1 cellular context compared by ENCODE assay signal in genomic region chr21:45430521-45431501, GRCh38.
A peak's percentile ranks its signal among the peaks of the same experiment; 100 is the strongest.
TF ChIP-seq lines count a peak whose summit lies in the region.

No MANE protein-coding gene starts in this region.

TF ChIP-seq in HepG2, 621 proteins besides CTCF, POLR2A, EP300 and RAD21 (continued from another document and continues in another):
- TF ChIP-seq, protein P1, sequence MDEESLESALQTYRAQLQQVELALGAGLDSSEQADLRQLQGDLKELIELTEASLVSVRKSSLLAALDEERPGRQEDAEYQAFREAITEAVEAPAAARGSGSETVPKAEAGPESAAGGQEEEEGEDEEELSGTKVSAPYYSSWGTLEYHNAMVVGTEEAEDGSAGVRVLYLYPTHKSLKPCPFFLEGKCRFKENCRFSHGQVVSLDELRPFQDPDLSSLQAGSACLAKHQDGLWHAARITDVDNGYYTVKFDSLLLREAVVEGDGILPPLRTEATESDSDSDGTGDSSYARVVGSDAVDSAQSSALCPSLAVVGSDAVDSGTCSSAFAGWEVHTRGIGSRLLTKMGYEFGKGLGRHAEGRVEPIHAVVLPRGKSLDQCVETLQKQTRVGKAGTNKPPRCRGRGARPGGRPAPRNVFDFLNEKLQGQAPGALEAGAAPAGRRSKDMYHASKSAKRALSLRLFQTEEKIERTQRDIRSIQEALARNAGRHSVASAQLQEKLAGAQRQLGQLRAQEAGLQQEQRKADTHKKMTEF (CRISPR knock-in tag; IDR thresholded peaks at IDR 0.05) = peak; percentile 37; the same call in 1 of the 2 replicates
- TF ChIP-seq ZKSCAN8 (CRISPR knock-in tag; IDR thresholded peaks at IDR 0.05; ENCODE audit: borderline replicate concordance) = peak; percentile 79; the same call in 1 of the 2 replicates
- no peak for TF ChIP-seq TEF (CRISPR knock-in tag; IDR thresholded peaks at IDR 0.05)
- TF ChIP-seq ZNF775 (CRISPR knock-in tag; IDR thresholded peaks at IDR 0.05; ENCODE audit: borderline replicate concordance) = no peak
- no peak for TF ChIP-seq MAFF (IDR thresholded peaks at IDR 0.05; ENCODE audit: low read depth, low read length)
- TF ChIP-seq, protein P2, sequence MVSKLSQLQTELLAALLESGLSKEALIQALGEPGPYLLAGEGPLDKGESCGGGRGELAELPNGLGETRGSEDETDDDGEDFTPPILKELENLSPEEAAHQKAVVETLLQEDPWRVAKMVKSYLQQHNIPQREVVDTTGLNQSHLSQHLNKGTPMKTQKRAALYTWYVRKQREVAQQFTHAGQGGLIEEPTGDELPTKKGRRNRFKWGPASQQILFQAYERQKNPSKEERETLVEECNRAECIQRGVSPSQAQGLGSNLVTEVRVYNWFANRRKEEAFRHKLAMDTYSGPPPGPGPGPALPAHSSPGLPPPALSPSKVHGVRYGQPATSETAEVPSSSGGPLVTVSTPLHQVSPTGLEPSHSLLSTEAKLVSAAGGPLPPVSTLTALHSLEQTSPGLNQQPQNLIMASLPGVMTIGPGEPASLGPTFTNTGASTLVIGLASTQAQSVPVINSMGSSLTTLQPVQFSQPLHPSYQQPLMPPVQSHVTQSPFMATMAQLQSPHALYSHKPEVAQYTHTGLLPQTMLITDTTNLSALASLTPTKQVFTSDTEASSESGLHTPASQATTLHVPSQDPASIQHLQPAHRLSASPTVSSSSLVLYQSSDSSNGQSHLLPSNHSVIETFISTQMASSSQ (IDR thresholded peaks at IDR 0.05; ENCODE audit: low read depth) = no peak
- TF ChIP-seq, protein P2 (CRISPR knock-in tag; IDR thresholded peaks at IDR 0.05; ENCODE audit: borderline replicate concordance) = peak; percentile 93
- TF ChIP-seq, protein P3, sequence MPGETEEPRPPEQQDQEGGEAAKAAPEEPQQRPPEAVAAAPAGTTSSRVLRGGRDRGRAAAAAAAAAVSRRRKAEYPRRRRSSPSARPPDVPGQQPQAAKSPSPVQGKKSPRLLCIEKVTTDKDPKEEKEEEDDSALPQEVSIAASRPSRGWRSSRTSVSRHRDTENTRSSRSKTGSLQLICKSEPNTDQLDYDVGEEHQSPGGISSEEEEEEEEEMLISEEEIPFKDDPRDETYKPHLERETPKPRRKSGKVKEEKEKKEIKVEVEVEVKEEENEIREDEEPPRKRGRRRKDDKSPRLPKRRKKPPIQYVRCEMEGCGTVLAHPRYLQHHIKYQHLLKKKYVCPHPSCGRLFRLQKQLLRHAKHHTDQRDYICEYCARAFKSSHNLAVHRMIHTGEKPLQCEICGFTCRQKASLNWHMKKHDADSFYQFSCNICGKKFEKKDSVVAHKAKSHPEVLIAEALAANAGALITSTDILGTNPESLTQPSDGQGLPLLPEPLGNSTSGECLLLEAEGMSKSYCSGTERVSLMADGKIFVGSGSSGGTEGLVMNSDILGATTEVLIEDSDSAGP (CRISPR knock-in tag; IDR thresholded peaks at IDR 0.05; ENCODE audit: borderline replicate concordance) = peak; percentile 87
- no peak for TF ChIP-seq U2AF2 (IDR thresholded peaks at IDR 0.05; ENCODE audit: low read depth, low read length)
- no peak for TF ChIP-seq E2F5 (CRISPR knock-in tag; conservative IDR thresholded peaks at IDR 0.05)
- TF ChIP-seq, protein P4, sequence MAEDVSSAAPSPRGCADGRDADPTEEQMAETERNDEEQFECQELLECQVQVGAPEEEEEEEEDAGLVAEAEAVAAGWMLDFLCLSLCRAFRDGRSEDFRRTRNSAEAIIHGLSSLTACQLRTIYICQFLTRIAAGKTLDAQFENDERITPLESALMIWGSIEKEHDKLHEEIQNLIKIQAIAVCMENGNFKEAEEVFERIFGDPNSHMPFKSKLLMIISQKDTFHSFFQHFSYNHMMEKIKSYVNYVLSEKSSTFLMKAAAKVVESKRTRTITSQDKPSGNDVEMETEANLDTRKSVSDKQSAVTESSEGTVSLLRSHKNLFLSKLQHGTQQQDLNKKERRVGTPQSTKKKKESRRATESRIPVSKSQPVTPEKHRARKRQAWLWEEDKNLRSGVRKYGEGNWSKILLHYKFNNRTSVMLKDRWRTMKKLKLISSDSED (CRISPR knock-in tag; IDR thresholded peaks at IDR 0.05) = no peak
- TF ChIP-seq SKIL (CRISPR knock-in tag; IDR thresholded peaks at IDR 0.05; ENCODE audit: borderline replicate concordance) = peak; percentile 98
- TF ChIP-seq TCF7 (IDR thresholded peaks at IDR 0.05; ENCODE audit: low read depth) = peak; percentile 44; the same call in 1 of the 2 replicates
- peak; percentile 65 for TF ChIP-seq HOXD1 (CRISPR knock-in tag; IDR thresholded peaks at IDR 0.05)
- no peak for TF ChIP-seq PLRG1 (conservative IDR thresholded peaks at IDR 0.05)
- no peak for TF ChIP-seq NFE2 (CRISPR knock-in tag; IDR thresholded peaks at IDR 0.05)
- no peak for TF ChIP-seq ZC3H4 (CRISPR knock-in tag; IDR thresholded peaks at IDR 0.05; ENCODE audit: borderline replicate concordance)
- TF ChIP-seq REPIN1 (CRISPR knock-in tag; IDR thresholded peaks at IDR 0.05; ENCODE audit: borderline replicate concordance, low read depth) = peak; percentile 40; the same call in 1 of the 2 replicates
- no peak for TF ChIP-seq ZNF20 (CRISPR knock-in tag; IDR thresholded peaks at IDR 0.05)
- peak; percentile 81 for TF ChIP-seq TARDBP (CRISPR knock-in tag; IDR thresholded peaks at IDR 0.05)
- TF ChIP-seq SPEN (CRISPR knock-in tag; IDR thresholded peaks at IDR 0.05; ENCODE audit: low read depth) = peak; percentile 71; the same call in 1 of the 2 replicates
- TF ChIP-seq THAP11 (CRISPR knock-in tag; IDR thresholded peaks at IDR 0.05) = peak; percentile 33; the same call in 1 of the 2 replicates
- TF ChIP-seq ZNF605 (CRISPR knock-in tag; IDR thresholded peaks at IDR 0.05) = 0 out of 2 replicates have a peak, but pooled peaks have one; percentile 41
- TF ChIP-seq ZNF788 (CRISPR knock-in tag; IDR thresholded peaks at IDR 0.05; ENCODE audit: borderline replicate concordance) = peak; percentile 96
- TF ChIP-seq, protein P5, sequence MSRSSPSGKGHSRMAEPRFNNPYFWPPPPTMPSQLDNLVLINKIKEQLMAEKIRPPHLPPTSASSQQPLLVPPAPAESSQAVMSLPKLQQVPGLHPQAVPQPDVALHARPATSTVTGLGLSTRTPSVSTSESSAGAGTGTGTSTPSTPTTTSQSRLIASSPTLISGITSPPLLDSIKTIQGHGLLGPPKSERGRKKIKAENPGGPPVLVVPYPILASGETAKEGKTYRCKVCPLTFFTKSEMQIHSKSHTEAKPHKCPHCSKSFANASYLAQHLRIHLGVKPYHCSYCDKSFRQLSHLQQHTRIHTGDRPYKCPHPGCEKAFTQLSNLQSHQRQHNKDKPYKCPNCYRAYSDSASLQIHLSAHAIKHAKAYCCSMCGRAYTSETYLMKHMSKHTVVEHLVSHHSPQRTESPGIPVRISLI (CRISPR knock-in tag; IDR thresholded peaks at IDR 0.05; ENCODE audit: borderline replicate concordance) = peak; percentile 63; the same call in 1 of the 2 replicates
- TF ChIP-seq MTF1 (CRISPR knock-in tag; IDR thresholded peaks at IDR 0.05) = no peak
- TF ChIP-seq ZNF501 (CRISPR knock-in tag; IDR thresholded peaks at IDR 0.05) = no peak; the same call in 1 of the 2 replicates
- no peak for TF ChIP-seq ZFP37 (CRISPR knock-in tag; IDR thresholded peaks at IDR 0.05; ENCODE audit: borderline replicate concordance)
- TF ChIP-seq, protein P6, sequence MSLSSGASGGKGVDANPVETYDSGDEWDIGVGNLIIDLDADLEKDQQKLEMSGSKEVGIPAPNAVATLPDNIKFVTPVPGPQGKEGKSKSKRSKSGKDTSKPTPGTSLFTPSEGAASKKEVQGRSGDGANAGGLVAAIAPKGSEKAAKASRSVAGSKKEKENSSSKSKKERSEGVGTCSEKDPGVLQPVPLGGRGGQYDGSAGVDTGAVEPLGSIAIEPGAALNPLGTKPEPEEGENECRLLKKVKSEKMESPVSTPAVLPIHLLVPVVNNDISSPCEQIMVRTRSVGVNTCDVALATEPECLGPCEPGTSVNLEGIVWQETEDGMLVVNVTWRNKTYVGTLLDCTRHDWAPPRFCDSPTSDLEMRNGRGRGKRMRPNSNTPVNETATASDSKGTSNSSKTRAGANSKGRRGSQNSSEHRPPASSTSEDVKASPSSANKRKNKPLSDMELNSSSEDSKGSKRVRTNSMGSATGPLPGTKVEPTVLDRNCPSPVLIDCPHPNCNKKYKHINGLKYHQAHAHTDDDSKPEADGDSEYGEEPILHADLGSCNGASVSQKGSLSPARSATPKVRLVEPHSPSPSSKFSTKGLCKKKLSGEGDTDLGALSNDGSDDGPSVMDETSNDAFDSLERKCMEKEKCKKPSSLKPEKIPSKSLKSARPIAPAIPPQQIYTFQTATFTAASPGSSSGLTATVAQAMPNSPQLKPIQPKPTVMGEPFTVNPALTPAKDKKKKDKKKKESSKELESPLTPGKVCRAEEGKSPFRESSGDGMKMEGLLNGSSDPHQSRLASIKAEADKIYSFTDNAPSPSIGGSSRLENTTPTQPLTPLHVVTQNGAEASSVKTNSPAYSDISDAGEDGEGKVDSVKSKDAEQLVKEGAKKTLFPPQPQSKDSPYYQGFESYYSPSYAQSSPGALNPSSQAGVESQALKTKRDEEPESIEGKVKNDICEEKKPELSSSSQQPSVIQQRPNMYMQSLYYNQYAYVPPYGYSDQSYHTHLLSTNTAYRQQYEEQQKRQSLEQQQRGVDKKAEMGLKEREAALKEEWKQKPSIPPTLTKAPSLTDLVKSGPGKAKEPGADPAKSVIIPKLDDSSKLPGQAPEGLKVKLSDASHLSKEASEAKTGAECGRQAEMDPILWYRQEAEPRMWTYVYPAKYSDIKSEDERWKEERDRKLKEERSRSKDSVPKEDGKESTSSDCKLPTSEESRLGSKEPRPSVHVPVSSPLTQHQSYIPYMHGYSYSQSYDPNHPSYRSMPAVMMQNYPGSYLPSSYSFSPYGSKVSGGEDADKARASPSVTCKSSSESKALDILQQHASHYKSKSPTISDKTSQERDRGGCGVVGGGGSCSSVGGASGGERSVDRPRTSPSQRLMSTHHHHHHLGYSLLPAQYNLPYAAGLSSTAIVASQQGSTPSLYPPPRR (CRISPR knock-in tag; IDR thresholded peaks at IDR 0.05; ENCODE audit: borderline replicate concordance) = peak; percentile 97
- no peak for TF ChIP-seq PCBP1 (IDR thresholded peaks at IDR 0.05; ENCODE audit: borderline replicate concordance, low read depth, low read length)
- TF ChIP-seq KDM6A (CRISPR knock-in tag; IDR thresholded peaks at IDR 0.05; ENCODE audit: low read depth) = peak; percentile 63; the same call in 1 of the 2 replicates
- peak; percentile 89; the same call in 1 of the 2 replicates for TF ChIP-seq ZNF619 (CRISPR knock-in tag; IDR thresholded peaks at IDR 0.05)
- no peak for TF ChIP-seq ZNF101 (CRISPR knock-in tag; IDR thresholded peaks at IDR 0.05; ENCODE audit: borderline replicate concordance, low read depth)
- 0 out of 2 replicates have a peak, but pooled peaks have one; percentile 36 for TF ChIP-seq ZNF563 (CRISPR knock-in tag; IDR thresholded peaks at IDR 0.05)
- no peak for TF ChIP-seq MZF1 (CRISPR knock-in tag; IDR thresholded peaks at IDR 0.05; ENCODE audit: borderline replicate concordance)
- no peak for TF ChIP-seq ATRX (CRISPR knock-in tag; IDR thresholded peaks at IDR 0.05; ENCODE audit: borderline replicate concordance)
- TF ChIP-seq, protein P7, sequence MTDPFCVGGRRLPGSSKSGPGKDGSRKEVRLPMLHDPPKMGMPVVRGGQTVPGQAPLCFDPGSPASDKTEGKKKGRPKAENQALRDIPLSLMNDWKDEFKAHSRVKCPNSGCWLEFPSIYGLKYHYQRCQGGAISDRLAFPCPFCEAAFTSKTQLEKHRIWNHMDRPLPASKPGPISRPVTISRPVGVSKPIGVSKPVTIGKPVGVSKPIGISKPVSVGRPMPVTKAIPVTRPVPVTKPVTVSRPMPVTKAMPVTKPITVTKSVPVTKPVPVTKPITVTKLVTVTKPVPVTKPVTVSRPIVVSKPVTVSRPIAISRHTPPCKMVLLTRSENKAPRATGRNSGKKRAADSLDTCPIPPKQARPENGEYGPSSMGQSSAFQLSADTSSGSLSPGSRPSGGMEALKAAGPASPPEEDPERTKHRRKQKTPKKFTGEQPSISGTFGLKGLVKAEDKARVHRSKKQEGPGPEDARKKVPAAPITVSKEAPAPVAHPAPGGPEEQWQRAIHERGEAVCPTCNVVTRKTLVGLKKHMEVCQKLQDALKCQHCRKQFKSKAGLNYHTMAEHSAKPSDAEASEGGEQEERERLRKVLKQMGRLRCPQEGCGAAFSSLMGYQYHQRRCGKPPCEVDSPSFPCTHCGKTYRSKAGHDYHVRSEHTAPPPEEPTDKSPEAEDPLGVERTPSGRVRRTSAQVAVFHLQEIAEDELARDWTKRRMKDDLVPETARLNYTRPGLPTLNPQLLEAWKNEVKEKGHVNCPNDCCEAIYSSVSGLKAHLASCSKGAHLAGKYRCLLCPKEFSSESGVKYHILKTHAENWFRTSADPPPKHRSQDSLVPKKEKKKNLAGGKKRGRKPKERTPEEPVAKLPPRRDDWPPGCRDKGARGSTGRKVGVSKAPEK (CRISPR knock-in tag; IDR thresholded peaks at IDR 0.05; ENCODE audit: borderline replicate concordance) = no peak
